ENCODE assay signal across 8 cellular contexts in genomic region chr19:5434970-5435641, GRCh38. TPM values are rescaled to one million over a fixed set of nuclear protein-coding genes. Genes with fewer than 3 reads are reported as not detected.
DNase-seq lines count a peak whose midpoint lies in the region; ATAC-seq and TF ChIP-seq lines count a peak whose summit lies in the region.

No MANE protein-coding gene starts in this region.

- intact Hi-C loops in PC-3 (cut with micrococcal nuclease) = no loop called here
- intact Hi-C loops in esophagus muscularis mucosa (cut with DNase I) = no loop called here

- no peak overlapping the region for H3K4me3 Mint-ChIP-seq in chondrocyte (ENCODE audit: unreplicated experiment)

- no peaks in the 10 kb centered on the region for H3F3A ChIP-seq in PC-3 (ENCODE audit: low read length, unreplicated experiment)

- no peaks in the 10 kb centered on the region for H3K79me2 ChIP-seq in PC-3 (ENCODE audit: low read length)

- peak overlapping the region; percentile 69 for H3K27ac Mint-ChIP-seq in chondrocyte (ENCODE audit: unreplicated experiment)

- H3K36me3 ChIP-seq in BJ (ENCODE audit: control insufficient read depth, insufficient read depth, low read length) = no peaks in the 10 kb centered on the region
- no peaks in the 10 kb centered on the region for H3K36me3 ChIP-seq in PC-3 (ENCODE audit: low read depth, low read length)
- H3K36me3 ChIP-seq in esophagus muscularis mucosa = no peaks in the 10 kb centered on the region

- POLR2A ChIA-PET in BJ (lab: Charles Lee) (no interaction called here), PC-3 (lab: Charles Lee; ENCODE audit: unreplicated experiment) (no interaction called here)

- peak overlapping the region; percentile 50 for H3K27ac ChIP-seq in PC-3 (ENCODE audit: low read length)
- no peak overlapping the region for H3K27ac ChIP-seq in esophagus muscularis mucosa (replicated peaks in 1 of 4)

- in situ Hi-C loops in KBM-7 (cut with MboI; ENCODE audit: low pct_unique_long_range_greater_than_20kb, low sequenced_read_pairs) = no loop called here

- H3K27me3 Mint-ChIP-seq in chondrocyte (ENCODE audit: low read depth) = peaks cover 4% of the 10 kb centered on the region

- no peak for TF ChIP-seq EP300 in esophagus muscularis mucosa (IDR thresholded peaks at IDR 0.05)

- no peaks in the 10 kb centered on the region for H4K20me1 ChIP-seq in PC-3 (ENCODE audit: low read length)

- H3K9me3 ChIP-seq in PC-3 (ENCODE audit: low read length) (no peaks in the 10 kb centered on the region), esophagus muscularis mucosa (no peaks in the 10 kb centered on the region)

- no peak overlapping the region for H3K4me3 ChIP-seq in BJ (ENCODE audit: low read depth, low read length)
- H3K4me3 ChIP-seq in PC-3 (ENCODE audit: low read length) = no peak overlapping the region
- no peak overlapping the region for H3K4me3 ChIP-seq in esophagus muscularis mucosa

- peaks cover 17% of the 10 kb centered on the region for H3K4me1 Mint-ChIP-seq in chondrocyte (ENCODE audit: low read depth)

- TF ChIP-seq CTCF in BJ (IDR thresholded peaks at IDR 0.05; ENCODE audit: insufficient read depth, low read depth, low read length) = no peak
- no peak for TF ChIP-seq CTCF in PC-3 (conservative IDR thresholded peaks at IDR 0.05; ENCODE audit: low read depth, low read length)
- no peak for TF ChIP-seq CTCF in chondrocyte (IDR thresholded peaks at IDR 0.05)
- TF ChIP-seq CTCF in esophagus muscularis mucosa (IDR thresholded peaks at IDR 0.05) = no peak

- no peaks in the 10 kb centered on the region for H3K36me3 Mint-ChIP-seq in chondrocyte (ENCODE audit: low read depth)

- H3K4me1 ChIP-seq in PC-3 (ENCODE audit: insufficient read depth, low read length) (peaks cover 6% of the 10 kb centered on the region), esophagus muscularis mucosa (peaks cover 0 to 10% (median 3%) of the 10 kb centered on the region in 4 donors)

- no peak overlapping the region for H2AFZ ChIP-seq in PC-3 (ENCODE audit: low read length)

- H3K9ac ChIP-seq in PC-3 (ENCODE audit: low read length) = no peak overlapping the region

- no peak for TF ChIP-seq POLR2A in esophagus muscularis mucosa (IDR thresholded peaks at IDR 0.05; ENCODE audit: low read depth)

- CTCF ChIA-PET in BJ (lab: Yijun Ruan, JAX) = interaction anchor here (1.0 kb wide), 1 partner anchor 8 kb away, joined by 3 read pairs; no protein-coding TSS in a partner anchor
- CTCF ChIA-PET in PC-3 (lab: Charles Lee) = no interaction called here

- H3K9me3 Mint-ChIP-seq in chondrocyte (ENCODE audit: low read depth) = no peaks in the 10 kb centered on the region

- no TSS peak for BruUV-seq in PC-3 (replicated peaks; lab: Mats Ljungman, UMichigan)

- DNase-seq in BJ (ENCODE audit: low read depth) (peak; percentile 28), PC-3 (peak; percentile 88), chondrocyte (ENCODE audit: low spot score) (no peak), esophagus muscularis mucosa (ENCODE audit: extremely low spot score) (no peak), KBM-7 (no peak), iPS-NIHi11 (ENCODE audit: low spot score) (no peak)
- peak; percentile 19 to 43 for DNase-seq in stimulated activated CD4-positive, alpha-beta T cell treated with anti-CD3 and anti-CD28 coated beads, Interleukin-12 subunit alpha, Interleukin-12 subunit beta, amount 100 ng/mL, for 24 hours (ENCODE audit: low read depth in 2 of 2)

- H3K9me2 ChIP-seq in PC-3 (replicated peaks; ENCODE audit: low read length) = no peaks in the 10 kb centered on the region

- H3K27me3 ChIP-seq in BJ (ENCODE audit: control insufficient read depth, insufficient read depth, low read length) = no peaks in the 10 kb centered on the region
- H3K27me3 ChIP-seq in PC-3 (ENCODE audit: low read length) = no peaks in the 10 kb centered on the region
- peaks cover 0 to 71% (median 13%) of the 10 kb centered on the region in 4 donors for H3K27me3 ChIP-seq in esophagus muscularis mucosa

- WGBS in esophagus muscularis mucosa = 71% methylated on average over 9 of the region's 9 CpGs

- 0 out of 2 replicates have a peak overlapping the region, but pooled peaks have one; percentile 35 for H3K4me2 ChIP-seq in PC-3 (ENCODE audit: low read length)

- peak; percentile 85 for ATAC-seq in PC-3
- no peak for ATAC-seq in HG03565 (IDR thresholded peaks at IDR 0.05; ENCODE audit: unreplicated experiment)

RNA-seq across cellular contexts. Expression of gene ZNRF4, which starts 20.1 kb away (rescaled TPM):
- not detected in 2 replicates for polyA plus RNA-seq in BJ (2011; rRNA removed)
- not detected in 2 replicates for polyA minus RNA-seq in BJ (2011; rRNA and poly(A)+ RNA removed)
- total RNA-seq in PC-3 (2014; rRNA removed) (not detected in 2 replicates), chondrocyte (not detected in 3 replicates), esophagus muscularis mucosa (not detected)

Comparison
In these comparisons a context has a peak if more than half of its experiments do, and no peak if none do; other contexts are left out.
1. DNase-seq: peak in BJ (single experiment), PC-3 (single experiment) and stimulated activated CD4-positive, alpha-beta T cell treated with anti-CD3 and anti-CD28 coated beads, Interleukin-12 subunit alpha, Interleukin-12 subunit beta, amount 100 ng/mL, for 24 hours (2 of 2); none in chondrocyte (single experiment), esophagus muscularis mucosa (single experiment), KBM-7 (single experiment) and iPS-NIHi11 (single experiment).